18 cellular contexts compared by ENCODE assay signal in the genomic region with DNA sequence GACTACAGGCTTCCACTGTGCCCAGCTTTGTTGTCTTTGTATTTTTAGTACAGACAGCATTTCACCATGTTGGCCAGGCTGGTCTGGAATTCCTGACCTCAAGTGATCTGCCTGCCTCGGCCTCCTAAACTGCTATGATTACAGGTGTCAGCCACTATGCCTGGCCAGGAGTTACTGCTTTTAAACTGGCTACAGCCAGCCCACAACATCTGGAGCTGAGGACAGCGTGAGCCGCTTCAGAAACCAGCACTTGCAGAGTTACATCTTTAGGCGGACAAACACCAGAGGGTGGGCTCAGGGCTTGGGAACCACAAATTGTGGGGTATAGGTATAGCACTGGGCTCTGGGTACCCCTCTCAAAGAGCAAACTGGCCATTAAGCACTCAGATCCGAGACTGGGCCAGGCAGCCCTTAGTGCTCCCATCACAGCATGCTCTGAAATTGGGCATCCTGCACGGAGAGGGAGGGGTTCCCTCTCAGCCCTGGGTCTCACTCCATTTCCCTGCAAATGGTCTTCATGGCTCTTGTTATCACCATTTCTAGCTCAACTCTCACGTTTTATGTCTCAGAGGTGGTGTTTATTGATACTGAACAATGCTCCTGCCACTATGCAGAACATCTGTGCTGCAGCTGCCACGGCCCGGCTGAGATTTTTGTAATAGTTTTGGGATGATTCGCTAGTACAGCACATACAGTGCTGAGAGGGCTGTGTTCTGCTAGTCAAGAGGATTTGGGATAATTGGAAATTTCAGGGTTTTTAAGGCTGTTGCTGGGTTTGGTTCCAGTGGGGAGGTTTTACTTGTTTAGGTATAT.
DNase-seq lines count a peak whose midpoint lies in the region; TF ChIP-seq lines count a peak whose summit lies in the region.
"Had no signal": no experiment of that assay in that cellular context is flagged by ENCODE, and none has a peak within 500 bp of the region (broad histone marks: within the 10 kb centered on the region; RNA-seq: fewer than 3 reads in every experiment).

No MANE protein-coding gene starts in this region.

- H3K4me3 ChIP-seq in SJCRH30 (no peak overlapping the region), fibroblast of the aortic adventitia (ENCODE audit: low read depth, low read length) (no peak overlapping the region), osteoblast (ENCODE audit: insufficient read depth, low read length) (no peak overlapping the region)
- H3K4me3 ChIP-seq: BLaER1 treated with 17β-estradiol and CSF1 and Interleukin-3, amounts not matched to agents 10 nM and 100 nM; lung; ovary had no signal

- TF ChIP-seq CTCF in fibroblast of the aortic adventitia (IDR thresholded peaks at IDR 0.05; ENCODE audit: insufficient read depth, low read length), result no peak
- no peak for TF ChIP-seq CTCF in osteoblast (IDR thresholded peaks at IDR 0.05; ENCODE audit: extremely low read depth, low read depth, low read length)
- no peak for TF ChIP-seq CTCF in progenitor cell of endocrine pancreas (IDR thresholded peaks at IDR 0.05; ENCODE audit: unreplicated experiment)

- H3K27me3 Mint-ChIP-seq in progenitor cell of endocrine pancreas, result peaks cover 34% of the 10 kb centered on the region
- H3K27me3 Mint-ChIP-seq: dendritic cell treated with granulocyte-macrophage colony-stimulating factor and Interleukin-4, amounts not matched to agents 40 ng/mL and 50 ng/mL, for 4 days had no signal

- H2AFZ ChIP-seq in osteoblast (ENCODE audit: low read length), result no peak overlapping the region

- H3K36me3 ChIP-seq in SJCRH30 (no peaks in the 10 kb centered on the region), osteoblast (ENCODE audit: insufficient read depth, low read length) (no peaks in the 10 kb centered on the region)
- H3K36me3 ChIP-seq: BLaER1 treated with 17β-estradiol and CSF1 and Interleukin-3, amounts not matched to agents 10 nM and 100 nM; ovary had no signal

- DNase-seq in EL, result peak; percentile 91
- peak; percentile 76 for DNase-seq in SJCRH30
- peak; percentile 93 for DNase-seq in fibroblast of the aortic adventitia (ENCODE audit: low read depth)
- DNase-seq in osteoblast (ENCODE audit: insufficient read length, low spot score, missing footprints), result peak; percentile 94
- no peak for DNase-seq in Kasumi-1 (lab: John Stamatoyannopoulos, UW)
- DNase-seq in iPS-NIHi7 (ENCODE audit: extremely low spot score), result no peak
- no peak for DNase-seq in dermis blood vessel endothelial cell
- DNase-seq in progenitor cell of endocrine pancreas (ENCODE audit: low spot score, unreplicated experiment), result no peak
- DNase-seq: activated CD8-positive, alpha-beta memory T cell treated with anti-CD3 and anti-CD28 coated beads for 24 hours; activated naive CD4-positive, alpha-beta T cell treated with anti-CD3 and anti-CD28 coated beads, Interleukin-2, amount 10 ng/mL, durations not matched to agents 7 days and 5 days; NCI-H1417 treated with DMSO at 0.1 percent for 48 hours; NCI-H446; stimulated activated CD4-positive, alpha-beta T cell treated with anti-CD3 and anti-CD28 coated beads, Interleukin-1b, Interleukin-23, amount 100 ng/mL, for 48 hours; stimulated activated naive B cell treated with anti-CD40 and anti-IgM and Interleukin-4, amounts not matched to agents 10 μg/mL and 1 μg/mL and 100 μg/mL, for 72 hours had no signal

- peaks cover 3% of the 10 kb centered on the region for H3K9me3 ChIP-seq in SJCRH30 (replicated peaks)
- H3K9me3 ChIP-seq in osteoblast (ENCODE audit: low read depth, low read length), result peaks cover 2% of the 10 kb centered on the region
- H3K9me3 ChIP-seq: ovary had no signal

- H4K20me1 ChIP-seq in osteoblast (ENCODE audit: insufficient read depth, low read length), result no peaks in the 10 kb centered on the region
- H4K20me1 ChIP-seq: BLaER1 treated with 17β-estradiol and CSF1 and Interleukin-3, amounts not matched to agents 10 nM and 100 nM had no signal

- no peaks in the 10 kb centered on the region for H3K79me2 ChIP-seq in osteoblast (ENCODE audit: insufficient read depth, low read length)

- H3K27ac Mint-ChIP-seq in progenitor cell of endocrine pancreas, result no peak overlapping the region
- H3K27ac Mint-ChIP-seq: activated naive CD4-positive, alpha-beta T cell treated with anti-CD3 and anti-CD28 coated beads, Interleukin-2, amount 10 ng/mL, durations not matched to agents 7 days and 5 days; dendritic cell treated with granulocyte-macrophage colony-stimulating factor and Interleukin-4, amounts not matched to agents 40 ng/mL and 50 ng/mL, for 4 days; stimulated activated naive B cell treated with anti-CD40 and anti-IgM and Interleukin-4, amounts not matched to agents 10 μg/mL and 1 μg/mL and 100 μg/mL, for 72 hours had no signal

- H3K4me2 ChIP-seq in osteoblast (ENCODE audit: insufficient read depth, low read length), result peak overlapping the region; percentile 52
- H3K4me2 ChIP-seq: BLaER1 treated with 17β-estradiol and CSF1 and Interleukin-3, amounts not matched to agents 10 nM and 100 nM had no signal

- no peak overlapping the region for H3K4me3 Mint-ChIP-seq in progenitor cell of endocrine pancreas (ENCODE audit: low read depth)
- H3K4me3 Mint-ChIP-seq: activated naive CD4-positive, alpha-beta T cell treated with anti-CD3 and anti-CD28 coated beads, Interleukin-2, amount 10 ng/mL, durations not matched to agents 7 days and 5 days; dendritic cell treated with granulocyte-macrophage colony-stimulating factor and Interleukin-4, amounts not matched to agents 40 ng/mL and 50 ng/mL, for 4 days; stimulated activated naive B cell treated with anti-CD40 and anti-IgM and Interleukin-4, amounts not matched to agents 10 μg/mL and 1 μg/mL and 100 μg/mL, for 72 hours had no signal

- H3K4me1 ChIP-seq in SJCRH30, result peaks cover 19% of the 10 kb centered on the region
- peaks cover 10% of the 10 kb centered on the region for H3K4me1 ChIP-seq in osteoblast (ENCODE audit: insufficient read depth, low read length)
- H3K4me1 ChIP-seq: BLaER1 treated with 17β-estradiol and CSF1 and Interleukin-3, amounts not matched to agents 10 nM and 100 nM had no signal

- no peaks in the 10 kb centered on the region for H3K36me3 Mint-ChIP-seq in progenitor cell of endocrine pancreas (ENCODE audit: insufficient read depth)
- H3K36me3 Mint-ChIP-seq: activated naive CD4-positive, alpha-beta T cell treated with anti-CD3 and anti-CD28 coated beads, Interleukin-2, amount 10 ng/mL, durations not matched to agents 7 days and 5 days; stimulated activated naive B cell treated with anti-CD40 and anti-IgM and Interleukin-4, amounts not matched to agents 10 μg/mL and 1 μg/mL and 100 μg/mL, for 72 hours had no signal

- no peaks in the 10 kb centered on the region for H3K4me1 Mint-ChIP-seq in progenitor cell of endocrine pancreas (ENCODE audit: low read depth)
- H3K4me1 Mint-ChIP-seq: activated naive CD4-positive, alpha-beta T cell treated with anti-CD3 and anti-CD28 coated beads, Interleukin-2, amount 10 ng/mL, durations not matched to agents 7 days and 5 days; stimulated activated naive B cell treated with anti-CD40 and anti-IgM and Interleukin-4, amounts not matched to agents 10 μg/mL and 1 μg/mL and 100 μg/mL, for 72 hours had no signal

- H3K27ac ChIP-seq in SJCRH30 (peak overlapping the region; percentile 74), osteoblast (ENCODE audit: low read depth, low read length) (no peak overlapping the region)
- H3K27ac ChIP-seq: BLaER1 treated with 17β-estradiol and CSF1 and Interleukin-3, amounts not matched to agents 10 nM and 100 nM; ovary had no signal

- H3K27me3 ChIP-seq in SJCRH30, result no peaks in the 10 kb centered on the region
- H3K27me3 ChIP-seq in osteoblast (ENCODE audit: insufficient read depth, low read length), result no peaks in the 10 kb centered on the region
- H3K27me3 ChIP-seq: BLaER1 treated with 17β-estradiol and CSF1 and Interleukin-3, amounts not matched to agents 10 nM and 100 nM; ovary had no signal

- peaks cover 5% of the 10 kb centered on the region for H3K9me3 Mint-ChIP-seq in progenitor cell of endocrine pancreas (ENCODE audit: low read depth)

Comparison
In these comparisons a context has a peak if more than half of its experiments do, and no peak if none do; other contexts are left out.
1. DNase-seq: peak in EL (single experiment), SJCRH30 (2 of 2), fibroblast of the aortic adventitia (single experiment) and osteoblast (single experiment); none in Kasumi-1 (0 of 2), iPS-NIHi7 (single experiment), dermis blood vessel endothelial cell (single experiment) and progenitor cell of endocrine pancreas (single experiment).